In the genomic region with DNA sequence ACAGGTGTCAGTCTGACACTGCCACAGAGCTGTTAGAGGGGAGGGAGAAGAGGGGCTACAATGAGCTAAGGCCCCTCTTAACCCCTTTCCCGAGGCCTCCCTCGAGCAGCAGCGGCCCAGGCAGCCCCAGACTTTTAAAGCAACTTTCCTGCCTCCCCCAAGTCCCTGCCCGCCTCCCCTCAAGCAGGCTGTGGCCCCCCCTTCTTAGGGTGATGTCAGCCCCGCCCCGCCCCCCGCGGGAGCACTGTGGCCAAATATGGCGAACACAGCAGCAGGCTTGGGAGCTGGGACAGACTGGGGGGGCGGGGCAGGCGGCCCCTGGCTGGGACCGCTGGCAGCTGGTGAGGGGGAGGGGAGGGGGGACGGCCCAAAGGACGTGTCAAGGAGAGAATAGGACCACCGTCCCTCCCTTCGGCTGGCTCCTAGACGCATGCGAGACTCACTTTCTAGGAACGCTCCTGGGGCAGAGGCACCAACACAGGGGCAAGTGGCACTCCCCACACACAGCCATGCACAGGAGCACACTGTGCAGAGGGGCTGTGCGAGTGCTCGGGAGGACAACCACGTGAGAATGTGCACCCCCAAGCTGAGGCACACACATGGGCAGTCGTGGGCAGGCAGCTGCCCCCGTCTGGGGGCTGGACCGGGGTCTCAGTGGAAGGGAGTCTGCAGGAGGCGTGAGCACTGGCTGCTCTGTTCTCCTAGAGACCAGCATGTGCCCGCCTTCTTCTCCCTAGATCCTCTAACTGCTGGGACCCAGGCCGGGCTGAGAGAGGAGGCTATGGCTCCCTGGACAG, we compare ENCODE assay signal across 10 cellular contexts. TPM values are rescaled to one million over a fixed set of nuclear protein-coding genes. Genes with fewer than 3 reads are reported as not detected.
A peak's percentile ranks its signal among the peaks of the same experiment; 100 is the strongest.
DNase-seq lines count a peak whose midpoint lies in the region; ATAC-seq and TF ChIP-seq lines count a peak whose summit lies in the region.
"Had no signal": no experiment of that assay in that cellular context is flagged by ENCODE, and none has a peak within 500 bp of the region (broad histone marks: within the 10 kb centered on the region; RNA-seq: fewer than 3 reads in every experiment).

No MANE protein-coding gene starts in this region.

- H2AFZ ChIP-seq in DND-41 (ENCODE audit: low read depth, low read length), result no peak overlapping the region

- H3K36me3 ChIP-seq in DND-41 (ENCODE audit: insufficient read depth, low read length), result no peaks in the 10 kb centered on the region
- no peaks in the 10 kb centered on the region for H3K36me3 ChIP-seq in SK-N-MC (ENCODE audit: insufficient read depth, low read length)
- H3K36me3 ChIP-seq in heart right ventricle, result peaks cover 0 to 6% (median 0%) of the 10 kb centered on the region in 9 donors

- peak overlapping the region; percentile 61 for H3K4me3 Mint-ChIP-seq in progenitor cell of endocrine pancreas (ENCODE audit: low read depth)
- no peak overlapping the region for H3K4me3 Mint-ChIP-seq in CD4-positive, alpha-beta T cell
- H3K4me3 Mint-ChIP-seq in activated CD4-positive, alpha-beta T cell treated with anti-CD3 and anti-CD28 coated beads for 36 hours, result no peak overlapping the region
- H3K4me3 Mint-ChIP-seq: activated T-cell treated with anti-CD3 and anti-CD28 coated beads, Interleukin-2, amount 50 U/mL, for 4 hours had no signal

- no peak overlapping the region for H3K9ac ChIP-seq in DND-41 (ENCODE audit: low read depth, low read length)
- no peak overlapping the region for H3K9ac ChIP-seq in SK-N-MC (ENCODE audit: insufficient read length)

- TF ChIP-seq CTCF in DND-41 (IDR thresholded peaks at IDR 0.05; ENCODE audit: borderline replicate concordance, extremely low read depth, low read length, poor library complexity, severe bottlenecking), result no peak
- TF ChIP-seq CTCF in heart right ventricle (IDR thresholded peaks at IDR 0.05), result no peak
- TF ChIP-seq CTCF in progenitor cell of endocrine pancreas (IDR thresholded peaks at IDR 0.05; ENCODE audit: unreplicated experiment), result no peak
- TF ChIP-seq CTCF in CD4-positive, alpha-beta T cell (IDR thresholded peaks at IDR 0.05), result no peak

- H3K4me3 ChIP-seq in DND-41 (ENCODE audit: low read depth in 1 of 2, low read length in 2 of 2), result no peak overlapping the region
- peak overlapping the region; percentile 30; the same call in 1 of the 2 replicates for H3K4me3 ChIP-seq in SK-N-MC
- peak overlapping the region in 9 of 10 donors; percentile 16 to 48 (median 35) for H3K4me3 ChIP-seq in heart right ventricle

- H3K4me1 Mint-ChIP-seq in progenitor cell of endocrine pancreas (ENCODE audit: low read depth), result peaks cover 55% of the 10 kb centered on the region
- H3K4me1 Mint-ChIP-seq in CD4-positive, alpha-beta T cell (ENCODE audit: low read depth), result peaks cover 17% of the 10 kb centered on the region
- peaks cover 10% of the 10 kb centered on the region for H3K4me1 Mint-ChIP-seq in activated CD4-positive, alpha-beta T cell treated with anti-CD3 and anti-CD28 coated beads for 36 hours

- ATAC-seq in DND-41 (ENCODE audit: insufficient read depth, low read depth) (no peak), heart right ventricle (peak; percentile 64 to 85 (median 80)), HG03159 (IDR thresholded peaks at IDR 0.05; ENCODE audit: unreplicated experiment) (no peak)
- ATAC-seq in CD4-positive, alpha-beta T cell (ENCODE audit: poor library complexity), result no peak
- no peak for ATAC-seq in activated CD4-positive, alpha-beta T cell treated with anti-CD3 and anti-CD28 coated beads for 36 hours
- ATAC-seq: activated T-cell treated with anti-CD3 and anti-CD28 coated beads, Interleukin-2, amount 50 U/mL, for 4 hours had no signal

- intact Hi-C loops in heart right ventricle (cut with DNase I), result no loop called here
- intact Hi-C loops in CD4-positive, alpha-beta T cell (cut with DNase I, micrococcal nuclease), result no loop called here
- intact Hi-C loops in activated CD4-positive, alpha-beta T cell treated with anti-CD3 and anti-CD28 coated beads for 36 hours (cut with DNase I, micrococcal nuclease), result no loop called here

- CTCF ChIA-PET in CD4-positive, alpha-beta T cell (lab: Charles Lee), result no interaction called here
- CTCF ChIA-PET in activated CD4-positive, alpha-beta T cell treated with anti-CD3 and anti-CD28 coated beads for 36 hours (lab: Charles Lee), result interaction anchor here (0.5 to 1.9 kb wide), 4 partner anchors 16 to 166 kb away, joined by 3 to 6 read pairs (median 4); no protein-coding TSS in a partner anchor

- H3K27ac ChIP-seq in DND-41 (ENCODE audit: low read length) (no peak overlapping the region), SK-N-MC (peak overlapping the region; percentile 57), heart right ventricle (peak overlapping the region; percentile 21 to 97 (median 89))
- no peak overlapping the region for H3K27ac ChIP-seq in CD4-positive, alpha-beta T cell (ENCODE audit: low read depth, low read length)

- no peaks in the 10 kb centered on the region for H3K9me3 Mint-ChIP-seq in progenitor cell of endocrine pancreas (ENCODE audit: low read depth)
- H3K9me3 Mint-ChIP-seq in CD4-positive, alpha-beta T cell, result no peaks in the 10 kb centered on the region
- no peaks in the 10 kb centered on the region for H3K9me3 Mint-ChIP-seq in activated CD4-positive, alpha-beta T cell treated with anti-CD3 and anti-CD28 coated beads for 36 hours (ENCODE audit: low read depth)
- H3K9me3 Mint-ChIP-seq: activated T-cell treated with anti-CD3 and anti-CD28 coated beads, Interleukin-2, amount 50 U/mL, for 4 hours had no signal

- H3K27me3 ChIP-seq in DND-41 (ENCODE audit: insufficient read depth, low read length, poor library complexity) (peaks cover 3% of the 10 kb centered on the region), heart right ventricle (peaks cover 0 to 46% (median 0%) of the 10 kb centered on the region in 7 donors)
- H3K27me3 ChIP-seq in CD4-positive, alpha-beta T cell (ENCODE audit: control insufficient read depth, insufficient read depth, low read length), result no peaks in the 10 kb centered on the region

- H3K27me3 Mint-ChIP-seq in progenitor cell of endocrine pancreas, result no peaks in the 10 kb centered on the region
- no peaks in the 10 kb centered on the region for H3K27me3 Mint-ChIP-seq in CD4-positive, alpha-beta T cell
- no peaks in the 10 kb centered on the region for H3K27me3 Mint-ChIP-seq in activated CD4-positive, alpha-beta T cell treated with anti-CD3 and anti-CD28 coated beads for 36 hours

- no peaks in the 10 kb centered on the region for H4K20me1 ChIP-seq in DND-41 (ENCODE audit: insufficient read depth, low read length)

- DNase-seq in DND-41 (peak; percentile 34), SK-N-MC (ENCODE audit: low read depth, low spot score) (no peak), heart right ventricle (peak; percentile 85 to 90), progenitor cell of endocrine pancreas (ENCODE audit: low spot score, unreplicated experiment) (peak; percentile 49), hippocampal formation (lab: John Stamatoyannopoulos, UW) (no peak)
- DNase-seq in CD4-positive, alpha-beta T cell, result no peak
- DNase-seq in activated CD4-positive, alpha-beta T cell treated with anti-CD3 and anti-CD28 coated beads for 36 hours, result no peak
- DNase-seq: activated T-cell treated with anti-CD3 and anti-CD28 coated beads, Interleukin-2, amount 50 U/mL, for 4 hours had no signal

- H3K4me1 ChIP-seq in DND-41 (ENCODE audit: insufficient read depth, low read length), result no peaks in the 10 kb centered on the region
- peaks cover 32 to 99% (median 85%) of the 10 kb centered on the region in 9 donors for H3K4me1 ChIP-seq in heart right ventricle

- H3K27ac Mint-ChIP-seq in progenitor cell of endocrine pancreas, result peak overlapping the region; percentile 94
- no peak overlapping the region for H3K27ac Mint-ChIP-seq in CD4-positive, alpha-beta T cell
- no peak overlapping the region for H3K27ac Mint-ChIP-seq in activated CD4-positive, alpha-beta T cell treated with anti-CD3 and anti-CD28 coated beads for 36 hours

- H3K4me2 ChIP-seq in DND-41 (ENCODE audit: insufficient read depth, low read length), result no peak overlapping the region

- no peaks in the 10 kb centered on the region for H3K79me2 ChIP-seq in DND-41 (ENCODE audit: insufficient read depth, low read length)

- 6 to 15% methylated on average over 27 to 28 of the region's 28 CpGs for WGBS in heart right ventricle, 2 donors

- no peaks in the 10 kb centered on the region for H3K36me3 Mint-ChIP-seq in progenitor cell of endocrine pancreas (ENCODE audit: insufficient read depth)
- H3K36me3 Mint-ChIP-seq in CD4-positive, alpha-beta T cell (ENCODE audit: low read depth), result no peaks in the 10 kb centered on the region
- no peaks in the 10 kb centered on the region for H3K36me3 Mint-ChIP-seq in activated CD4-positive, alpha-beta T cell treated with anti-CD3 and anti-CD28 coated beads for 36 hours (ENCODE audit: low read depth)

- H3K9me3 ChIP-seq in DND-41 (ENCODE audit: insufficient read depth, low read length, severe bottlenecking) (no peaks in the 10 kb centered on the region), SK-N-MC (ENCODE audit: low read depth, low read length) (no peaks in the 10 kb centered on the region), heart right ventricle (no peaks in the 10 kb centered on the region)
- H3K9me3 ChIP-seq in CD4-positive, alpha-beta T cell (ENCODE audit: control insufficient read depth, low read length), result no peaks in the 10 kb centered on the region

- POLR2A ChIA-PET in CD4-positive, alpha-beta T cell (lab: Charles Lee), result no interaction called here
- POLR2A ChIA-PET in activated CD4-positive, alpha-beta T cell treated with anti-CD3 and anti-CD28 coated beads for 36 hours (lab: Charles Lee), result no interaction called here

RNA-seq across cellular contexts. Expression of a gene that starts 6.7 kb away (rescaled TPM):
- total RNA-seq in heart right ventricle, result 10 to 100 TPM; 27.9 to 54.4 (median 35.5) TPM
- polyA plus RNA-seq in heart right ventricle, result 10 to 100 TPM; 28.3 to 29.1 TPM
- total RNA-seq in progenitor cell of endocrine pancreas, result 42.5 and 43.4 TPM in 2 replicates
- under 1 TPM in 1 of 2 experiments, not detected in 1; 0.11 TPM for total RNA-seq in CD4-positive, alpha-beta T cell
- 1 to 10 TPM; 1.4 to 1.5 TPM for total RNA-seq in activated CD4-positive, alpha-beta T cell treated with anti-CD3 and anti-CD28 coated beads for 36 hours

RNA-seq across cellular contexts. Expression of a gene that starts 22.0 kb away (rescaled TPM):
- total RNA-seq in heart right ventricle, result 100 to 1,000 TPM; 476 to 650 (median 529) TPM
- 1,000 to 10,000 TPM in 1 of 2 donors, 100 to 1,000 TPM in 1; 231 to 1,620 TPM for polyA plus RNA-seq in heart right ventricle
- 1,416 and 1,451 TPM in 2 replicates for total RNA-seq in progenitor cell of endocrine pancreas
- 1,000 to 10,000 TPM; 2,453 to 2,464 TPM for total RNA-seq in CD4-positive, alpha-beta T cell
- 1,000 to 10,000 TPM; 1,952 to 2,334 TPM for total RNA-seq in activated CD4-positive, alpha-beta T cell treated with anti-CD3 and anti-CD28 coated beads for 36 hours

RNA-seq across cellular contexts. Expression of a gene that starts 22.5 kb away (rescaled TPM):
- total RNA-seq in heart right ventricle (not detected), progenitor cell of endocrine pancreas (0.22 TPM in 2 replicates)
- under 1 TPM; 0.03 to 0.15 TPM for polyA plus RNA-seq in heart right ventricle
- total RNA-seq in CD4-positive, alpha-beta T cell, result not detected
- not detected for total RNA-seq in activated CD4-positive, alpha-beta T cell treated with anti-CD3 and anti-CD28 coated beads for 36 hours
- total RNA-seq: activated T-cell treated with anti-CD3 and anti-CD28 coated beads, Interleukin-2, amount 50 U/mL, for 4 hours; renal cortical epithelial cell had no signal

RNA-seq across cellular contexts. Expression of a gene that starts 38.1 kb away (rescaled TPM):
- total RNA-seq in heart right ventricle (1 to 10 TPM; 1.5 to 5.3 (median 3.0) TPM), progenitor cell of endocrine pancreas (9.3 and 10.6 TPM in 2 replicates)
- polyA plus RNA-seq in heart right ventricle, result 1 to 10 TPM; 1.8 to 2.4 TPM
- 1 to 10 TPM; 1.6 to 1.7 TPM for total RNA-seq in CD4-positive, alpha-beta T cell
- total RNA-seq in activated CD4-positive, alpha-beta T cell treated with anti-CD3 and anti-CD28 coated beads for 36 hours, result 10 to 100 TPM; 14.3 to 14.8 TPM

Comparison
In these comparisons a context has a peak if more than half of its experiments do, and no peak if none do; other contexts are left out.
1. ATAC-seq: peak in heart right ventricle (8 of 8); none in DND-41 (single experiment), HG03159 (single experiment), CD4-positive, alpha-beta T cell (single experiment) and activated CD4-positive, alpha-beta T cell treated with anti-CD3 and anti-CD28 coated beads for 36 hours (single experiment).
2. DNase-seq: peak in DND-41 (single experiment), heart right ventricle (2 of 2) and progenitor cell of endocrine pancreas (single experiment); none in SK-N-MC (single experiment), CD4-positive, alpha-beta T cell (0 of 10), hippocampal formation (0 of 2) and activated CD4-positive, alpha-beta T cell treated with anti-CD3 and anti-CD28 coated beads for 36 hours (single experiment).
3. H3K27ac ChIP-seq: peak in SK-N-MC (single experiment) and heart right ventricle (10 of 10); none in DND-41 (single experiment) and CD4-positive, alpha-beta T cell (single experiment).
4. H3K4me3 ChIP-seq: peak in SK-N-MC (single experiment) and heart right ventricle (9 of 10); none in DND-41 (0 of 2).
5. RNA of a gene that starts 6.7 kb away (total RNA-seq): 42.5 to 43.4 TPM in progenitor cell of endocrine pancreas and 27.9 to 54.4 TPM in heart right ventricle; 1.4 to 1.5 TPM in activated CD4-positive, alpha-beta T cell treated with anti-CD3 and anti-CD28 coated beads for 36 hours and 0.11 TPM in CD4-positive, alpha-beta T cell; every median in the first group is over 10 times any median in the second.